Comparison of ENCODE assay signal across 1 cellular context in genomic region chr6:138814179-138814834, GRCh38.
TF ChIP-seq lines count a peak whose summit lies in the region.

No MANE protein-coding gene starts in this region.

TF ChIP-seq in HepG2, 621 proteins besides CTCF, POLR2A, EP300 and RAD21 (continued from another document and continues in another):
- TF ChIP-seq MLXIP (CRISPR knock-in tag; IDR thresholded peaks at IDR 0.05; ENCODE audit: borderline replicate concordance) (no peak), ZNF570 (CRISPR knock-in tag; IDR thresholded peaks at IDR 0.05; ENCODE audit: borderline replicate concordance) (no peak), LCORL (IDR thresholded peaks at IDR 0.05) (peak; percentile 29; the same call in 1 of the 2 replicates), LCORL (CRISPR knock-in tag; IDR thresholded peaks at IDR 0.05) (0 out of 2 replicates have a peak, but pooled peaks have one; percentile 53), ZBTB21 (CRISPR knock-in tag; IDR thresholded peaks at IDR 0.05) (0 out of 2 replicates have a peak, but pooled peaks have one; percentile 48), YEATS2 (CRISPR knock-in tag; IDR thresholded peaks at IDR 0.05; ENCODE audit: borderline replicate concordance) (no peak), ZNF441 (CRISPR knock-in tag; IDR thresholded peaks at IDR 0.05; ENCODE audit: borderline replicate concordance) (no peak), ZBTB34 (CRISPR knock-in tag; IDR thresholded peaks at IDR 0.05) (no peak), HDAC6 (IDR thresholded peaks at IDR 0.05; ENCODE audit: low read depth, low read length) (no peak), CAMTA2 (CRISPR knock-in tag; IDR thresholded peaks at IDR 0.05; ENCODE audit: borderline replicate concordance) (no peak), ZNF337 (CRISPR knock-in tag; IDR thresholded peaks at IDR 0.05; ENCODE audit: borderline replicate concordance, low read depth) (no peak), PREB (CRISPR knock-in tag; IDR thresholded peaks at IDR 0.05) (no peak), PAX8 (CRISPR knock-in tag; IDR thresholded peaks at IDR 0.05; ENCODE audit: borderline replicate concordance) (no peak), ZNF292 (CRISPR knock-in tag; IDR thresholded peaks at IDR 0.05; ENCODE audit: borderline replicate concordance, low read depth) (0 out of 2 replicates have a peak, but pooled peaks have one; percentile 43), RAD51 (IDR thresholded peaks at IDR 0.05; ENCODE audit: borderline replicate concordance) (no peak), KDM3A (CRISPR knock-in tag; IDR thresholded peaks at IDR 0.05; ENCODE audit: low read depth) (no peak), ERF (CRISPR knock-in tag; IDR thresholded peaks at IDR 0.05) (no peak; the same call in 1 of the 2 replicates), ZNF235 (CRISPR knock-in tag; IDR thresholded peaks at IDR 0.05; ENCODE audit: borderline replicate concordance) (no peak), ATF2 (CRISPR knock-in tag; IDR thresholded peaks at IDR 0.05) (peak; percentile 92), ZBTB39 (CRISPR knock-in tag; IDR thresholded peaks at IDR 0.05) (no peak), BRD4 (CRISPR knock-in tag; IDR thresholded peaks at IDR 0.05) (no peak), PAWR (CRISPR knock-in tag; IDR thresholded peaks at IDR 0.05; ENCODE audit: borderline replicate concordance) (no peak), SALL1 (CRISPR knock-in tag; IDR thresholded peaks at IDR 0.05) (peak; percentile 40; the same call in 1 of the 2 replicates), TRIM22 (IDR thresholded peaks at IDR 0.05) (no peak), ARHGAP35 (CRISPR knock-in tag; IDR thresholded peaks at IDR 0.05; ENCODE audit: borderline replicate concordance) (no peak), ZC3H13 (CRISPR knock-in tag; IDR thresholded peaks at IDR 0.05) (no peak), CC2D1A (CRISPR knock-in tag; IDR thresholded peaks at IDR 0.05) (no peak), ZBTB26 (CRISPR knock-in tag; IDR thresholded peaks at IDR 0.05; ENCODE audit: borderline replicate concordance) (no peak)
- TF ChIP-seq, protein P1, sequence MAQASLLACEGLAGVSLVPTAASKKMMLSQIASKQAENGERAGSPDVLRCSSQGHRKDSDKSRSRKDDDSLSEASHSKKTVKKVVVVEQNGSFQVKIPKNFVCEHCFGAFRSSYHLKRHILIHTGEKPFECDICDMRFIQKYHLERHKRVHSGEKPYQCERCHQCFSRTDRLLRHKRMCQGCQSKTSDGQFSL (CRISPR knock-in tag; IDR thresholded peaks at IDR 0.05): no peak
- TF ChIP-seq, protein P2, sequence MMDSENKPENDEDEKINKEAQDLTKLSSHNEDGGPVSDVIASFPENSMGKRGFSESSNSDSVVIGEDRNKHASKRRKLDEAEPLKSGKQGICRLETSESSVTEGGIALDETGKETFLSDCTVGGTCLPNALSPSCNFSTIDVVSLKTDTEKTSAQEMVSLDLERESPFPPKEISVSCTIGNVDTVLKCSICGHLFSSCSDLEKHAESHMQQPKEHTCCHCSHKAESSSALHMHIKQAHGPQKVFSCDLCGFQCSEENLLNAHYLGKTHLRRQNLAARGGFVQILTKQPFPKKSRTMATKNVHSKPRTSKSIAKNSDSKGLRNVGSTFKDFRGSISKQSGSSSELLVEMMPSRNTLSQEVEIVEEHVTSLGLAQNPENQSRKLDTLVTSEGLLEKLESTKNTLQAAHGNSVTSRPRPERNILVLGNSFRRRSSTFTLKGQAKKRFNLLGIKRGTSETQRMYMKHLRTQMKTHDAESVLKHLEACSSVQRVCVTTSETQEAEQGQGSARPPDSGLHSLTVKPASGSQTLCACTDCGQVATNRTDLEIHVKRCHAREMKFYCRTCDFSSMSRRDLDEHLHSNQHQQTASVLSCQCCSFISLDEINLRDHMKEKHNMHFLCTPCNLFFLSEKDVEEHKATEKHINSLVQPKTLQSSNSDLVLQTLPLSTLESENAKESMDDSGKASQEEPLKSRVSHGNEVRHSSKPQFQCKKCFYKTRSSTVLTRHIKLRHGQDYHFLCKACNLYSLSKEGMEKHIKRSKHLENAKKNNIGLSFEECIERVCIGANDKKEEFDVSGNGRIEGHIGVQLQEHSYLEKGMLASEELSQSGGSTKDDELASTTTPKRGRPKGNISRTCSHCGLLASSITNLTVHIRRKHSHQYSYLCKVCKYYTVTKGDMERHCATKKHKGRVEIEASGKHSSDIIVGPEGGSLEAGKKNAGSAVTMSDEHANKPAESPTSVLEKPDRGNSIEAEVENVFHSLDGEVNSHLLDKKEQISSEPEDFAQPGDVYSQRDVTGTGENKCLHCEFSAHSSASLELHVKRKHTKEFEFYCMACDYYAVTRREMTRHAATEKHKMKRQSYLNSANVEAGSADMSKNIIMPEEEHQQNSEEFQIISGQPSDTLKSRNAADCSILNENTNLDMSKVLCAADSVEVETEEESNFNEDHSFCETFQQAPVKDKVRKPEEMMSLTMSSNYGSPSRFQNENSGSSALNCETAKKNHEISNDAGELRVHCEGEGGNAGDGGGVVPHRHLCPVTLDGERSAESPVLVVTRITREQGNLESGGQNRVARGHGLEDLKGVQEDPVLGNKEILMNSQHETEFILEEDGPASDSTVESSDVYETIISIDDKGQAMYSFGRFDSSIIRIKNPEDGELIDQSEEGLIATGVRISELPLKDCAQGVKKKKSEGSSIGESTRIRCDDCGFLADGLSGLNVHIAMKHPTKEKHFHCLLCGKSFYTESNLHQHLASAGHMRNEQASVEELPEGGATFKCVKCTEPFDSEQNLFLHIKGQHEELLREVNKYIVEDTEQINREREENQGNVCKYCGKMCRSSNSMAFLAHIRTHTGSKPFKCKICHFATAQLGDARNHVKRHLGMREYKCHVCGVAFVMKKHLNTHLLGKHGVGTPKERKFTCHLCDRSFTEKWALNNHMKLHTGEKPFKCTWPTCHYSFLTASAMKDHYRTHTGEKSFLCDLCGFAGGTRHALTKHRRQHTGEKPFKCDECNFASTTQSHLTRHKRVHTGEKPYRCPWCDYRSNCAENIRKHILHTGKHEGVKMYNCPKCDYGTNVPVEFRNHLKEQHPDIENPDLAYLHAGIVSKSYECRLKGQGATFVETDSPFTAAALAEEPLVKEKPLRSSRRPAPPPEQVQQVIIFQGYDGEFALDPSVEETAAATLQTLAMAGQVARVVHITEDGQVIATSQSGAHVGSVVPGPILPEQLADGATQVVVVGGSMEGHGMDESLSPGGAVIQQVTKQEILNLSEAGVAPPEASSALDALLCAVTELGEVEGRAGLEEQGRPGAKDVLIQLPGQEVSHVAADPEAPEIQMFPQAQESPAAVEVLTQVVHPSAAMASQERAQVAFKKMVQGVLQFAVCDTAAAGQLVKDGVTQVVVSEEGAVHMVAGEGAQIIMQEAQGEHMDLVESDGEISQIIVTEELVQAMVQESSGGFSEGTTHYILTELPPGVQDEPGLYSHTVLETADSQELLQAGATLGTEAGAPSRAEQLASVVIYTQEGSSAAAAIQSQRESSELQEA (CRISPR knock-in tag; IDR thresholded peaks at IDR 0.05; ENCODE audit: not compliant biosample characterization): no peak
- TF ChIP-seq, protein P3, sequence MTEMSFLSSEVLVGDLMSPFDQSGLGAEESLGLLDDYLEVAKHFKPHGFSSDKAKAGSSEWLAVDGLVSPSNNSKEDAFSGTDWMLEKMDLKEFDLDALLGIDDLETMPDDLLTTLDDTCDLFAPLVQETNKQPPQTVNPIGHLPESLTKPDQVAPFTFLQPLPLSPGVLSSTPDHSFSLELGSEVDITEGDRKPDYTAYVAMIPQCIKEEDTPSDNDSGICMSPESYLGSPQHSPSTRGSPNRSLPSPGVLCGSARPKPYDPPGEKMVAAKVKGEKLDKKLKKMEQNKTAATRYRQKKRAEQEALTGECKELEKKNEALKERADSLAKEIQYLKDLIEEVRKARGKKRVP (CRISPR knock-in tag; IDR thresholded peaks at IDR 0.05): peak in 1 of 2 experiments; percentile 62; a peak in 1 of 4 replicates
- TF ChIP-seq, protein P4, sequence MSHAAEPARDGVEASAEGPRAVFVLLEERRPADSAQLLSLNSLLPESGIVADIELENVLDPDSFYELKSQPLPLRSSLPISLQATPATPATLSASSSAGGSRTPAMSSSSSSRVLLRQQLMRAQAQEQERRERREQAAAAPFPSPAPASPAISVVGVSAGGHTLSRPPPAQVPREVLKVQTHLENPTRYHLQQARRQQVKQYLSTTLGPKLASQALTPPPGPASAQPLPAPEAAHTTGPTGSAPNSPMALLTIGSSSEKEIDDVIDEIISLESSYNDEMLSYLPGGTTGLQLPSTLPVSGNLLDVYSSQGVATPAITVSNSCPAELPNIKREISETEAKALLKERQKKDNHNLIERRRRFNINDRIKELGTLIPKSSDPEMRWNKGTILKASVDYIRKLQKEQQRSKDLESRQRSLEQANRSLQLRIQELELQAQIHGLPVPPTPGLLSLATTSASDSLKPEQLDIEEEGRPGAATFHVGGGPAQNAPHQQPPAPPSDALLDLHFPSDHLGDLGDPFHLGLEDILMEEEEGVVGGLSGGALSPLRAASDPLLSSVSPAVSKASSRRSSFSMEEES (CRISPR knock-in tag; IDR thresholded peaks at IDR 0.05): 0 out of 2 replicates have a peak, but pooled peaks have one; percentile 17
